In genomic region chr9:127177221-127177620, GRCh38 we compare ENCODE assay signal across 16 cellular contexts. TPM values are rescaled to one million over a fixed set of nuclear protein-coding genes. Genes with fewer than 3 reads are reported as not detected.
A peak's percentile ranks its signal among the peaks of the same experiment; 100 is the strongest.
DNase-seq lines count a peak whose midpoint lies in the region; TF ChIP-seq lines count a peak whose summit lies in the region.
"Had no signal": no experiment of that assay in that cellular context is flagged by ENCODE, and none has a peak within 500 bp of the region (broad histone marks: within the 10 kb centered on the region; RNA-seq: fewer than 3 reads in every experiment).

No MANE protein-coding gene starts in this region.

- H3K27me3 ChIP-seq in spleen (replicated peaks in 1 of 7) (no peaks in the 10 kb centered on the region), MG63 (no peaks in the 10 kb centered on the region)
- H3K27me3 ChIP-seq: ascending aorta, gastroesophageal sphincter had no signal

- no peak for TF ChIP-seq POLR2A in spleen (IDR thresholded peaks at IDR 0.05)

- H3K4me3 ChIP-seq in coronary artery (no peak overlapping the region), spleen (no peak overlapping the region), MG63 (no peak overlapping the region)
- H3K4me3 ChIP-seq: ascending aorta, gastroesophageal sphincter, left ventricle myocardium inferior had no signal

- peak; percentile 80 for DNase-seq in NCI-H69 (lab: John Stamatoyannopoulos, UW)
- peak; percentile 55 for DNase-seq in coronary artery (ENCODE audit: low spot score)
- DNase-seq in spleen, result peak; percentile 72
- DNase-seq in hepatic stellate cell (ENCODE audit: low spot score), result no peak
- no peak for DNase-seq in retina
- DNase-seq in MG63, result no peak
- DNase-seq: activated gamma-delta T cell treated with Interleukin-2 at 50 U/mL for 16 hours; cortex of kidney; left ventricle myocardium inferior; NCI-H1417; NK-92 treated with Interleukin-12 subunit alpha and Interleukin-12 subunit beta, amount 100 ng/mL, for 24 hours; stimulated activated CD4-positive, alpha-beta T cell treated with anti-CD3 and anti-CD28 coated beads, Interleukin-2, amount 100 ng/mL, for 48 hours; T-helper 1 cell had no signal

- peaks cover 21% of the 10 kb centered on the region for H3K36me3 ChIP-seq in KOPT-K1 (ENCODE audit: insufficient read depth, low read length)
- H3K36me3 ChIP-seq in spleen, result peaks cover 0 to 14% (median 0%) of the 10 kb centered on the region in 6 donors
- no peaks in the 10 kb centered on the region for H3K36me3 ChIP-seq in MG63
- H3K36me3 ChIP-seq: ascending aorta, left ventricle myocardium inferior had no signal

- peaks cover 0 to 69% (median 21%) of the 10 kb centered on the region in 6 donors for H3K4me1 ChIP-seq in spleen

- peak overlapping the region; percentile 52 for H3K27ac ChIP-seq in KOPT-K1 (ENCODE audit: low read depth, low read length, poor library complexity, severe bottlenecking)
- H3K27ac ChIP-seq in coronary artery, result no peak overlapping the region
- H3K27ac ChIP-seq in spleen, result peak overlapping the region in 7 of 8 donors; percentile 43 to 88 (median 80)
- H3K27ac ChIP-seq: ascending aorta, gastroesophageal sphincter, left ventricle myocardium inferior had no signal

- TF ChIP-seq CTCF in coronary artery (IDR thresholded peaks at IDR 0.05) (no peak), spleen (IDR thresholded peaks at IDR 0.05 in 8 of 11, conservative IDR thresholded peaks at IDR 0.05 in 3 of 11) (no peak)

- 44 to 67% (median 60%) methylated on average over 5 of the region's 5 CpGs for WGBS in spleen, 5 donors

- H3K9me3 ChIP-seq in KOPT-K1 (ENCODE audit: insufficient read depth, low read length, poor library complexity, severe bottlenecking) (no peaks in the 10 kb centered on the region), spleen (no peaks in the 10 kb centered on the region), MG63 (no peaks in the 10 kb centered on the region)
- H3K9me3 ChIP-seq: ascending aorta, gastroesophageal sphincter, left ventricle myocardium inferior had no signal

- intact Hi-C loops in spleen (cut with DNase I; ENCODE audit: low total_unique reads), result no loop called here

RNA-seq across cellular contexts. Expression of gene ANGPTL2, which starts 54.8 kb away (rescaled TPM):
- 100 to 1,000 TPM in 1 of 7 donors, 10 to 100 TPM in 6; 45.4 to 103 (median 66.2) TPM for total RNA-seq in spleen
- polyA plus RNA-seq in spleen, result 10 to 100 TPM in 2 of 3 donors, 1 to 10 TPM in 1; 6.6 to 11.8 (median 11.8) TPM
- total RNA-seq in MG63 (2014; rRNA removed; shearing (Covaris generic); ENCODE audit: low replicate concordance), result 7.1 and 8.1 TPM in 2 replicates

Comparison
In these comparisons a context has a peak if more than half of its experiments do, and no peak if none do; other contexts are left out.
1. H3K27ac ChIP-seq: peak in KOPT-K1 (single experiment) and spleen (7 of 8); none in coronary artery (0 of 2).
2. DNase-seq: peak in NCI-H69 (single experiment), coronary artery (single experiment) and spleen (single experiment); none in hepatic stellate cell (single experiment), retina (single experiment) and MG63 (single experiment).